1 cellular context compared by ENCODE assay signal in the genomic region with DNA sequence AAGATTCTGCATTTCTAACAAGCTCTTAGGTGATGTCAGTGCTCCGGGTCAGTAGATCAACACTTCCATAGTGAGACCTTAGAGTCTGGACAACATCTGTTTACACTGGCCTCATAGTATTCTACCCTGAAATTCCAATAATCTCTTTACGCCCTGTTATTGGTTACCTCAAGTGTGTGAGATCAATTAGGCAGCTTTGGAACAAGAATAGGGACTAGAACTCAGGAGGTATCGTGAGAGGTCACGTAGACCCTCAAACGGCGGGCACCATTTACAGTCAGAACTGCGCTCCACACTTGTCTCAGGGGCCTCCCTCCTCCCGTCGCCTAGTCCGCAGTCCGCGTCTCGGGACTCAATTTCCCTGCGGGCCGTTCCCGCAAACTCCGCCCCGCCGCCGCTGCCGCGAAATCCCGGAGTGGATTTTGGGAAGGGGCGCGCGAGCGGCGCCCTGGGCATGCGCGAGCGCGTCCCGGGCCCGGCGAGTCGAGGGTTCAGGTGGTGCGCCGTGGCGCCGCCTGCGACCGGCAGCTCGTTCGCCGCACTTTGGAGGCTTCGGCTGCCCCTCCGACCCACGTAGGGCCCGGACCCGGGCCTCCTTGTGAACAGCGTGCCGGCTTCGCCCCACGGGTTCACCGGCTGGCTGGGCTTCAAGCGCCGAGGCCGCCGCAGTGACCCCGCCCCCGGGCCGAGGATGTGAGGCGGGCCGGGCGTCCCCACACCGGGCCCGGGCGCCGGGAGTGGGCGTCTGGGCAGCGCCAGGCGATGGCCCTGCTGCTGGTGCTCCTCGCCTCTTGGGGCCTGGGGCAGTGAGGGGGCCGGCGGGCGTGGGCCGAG.
TF ChIP-seq lines count a peak whose summit lies in the region.

PLEKHA8 (plus strand) TSS at position 498 of the 834 bp plus-strand sequence. CDS start 351 bp downstream, outside the sequence.

TF ChIP-seq in SK-N-SH, 30 proteins besides CTCF, POLR2A, EP300 and RAD21 (continued from another document):
- no peak for TF ChIP-seq TEAD4 (IDR thresholded peaks at IDR 0.05; ENCODE audit: borderline replicate concordance, insufficient read depth)
- 0 out of 2 replicates have a peak, but pooled peaks have one; percentile 14 for TF ChIP-seq NFIC (IDR thresholded peaks at IDR 0.05; ENCODE audit: borderline replicate concordance)
- TF ChIP-seq, protein P1, sequence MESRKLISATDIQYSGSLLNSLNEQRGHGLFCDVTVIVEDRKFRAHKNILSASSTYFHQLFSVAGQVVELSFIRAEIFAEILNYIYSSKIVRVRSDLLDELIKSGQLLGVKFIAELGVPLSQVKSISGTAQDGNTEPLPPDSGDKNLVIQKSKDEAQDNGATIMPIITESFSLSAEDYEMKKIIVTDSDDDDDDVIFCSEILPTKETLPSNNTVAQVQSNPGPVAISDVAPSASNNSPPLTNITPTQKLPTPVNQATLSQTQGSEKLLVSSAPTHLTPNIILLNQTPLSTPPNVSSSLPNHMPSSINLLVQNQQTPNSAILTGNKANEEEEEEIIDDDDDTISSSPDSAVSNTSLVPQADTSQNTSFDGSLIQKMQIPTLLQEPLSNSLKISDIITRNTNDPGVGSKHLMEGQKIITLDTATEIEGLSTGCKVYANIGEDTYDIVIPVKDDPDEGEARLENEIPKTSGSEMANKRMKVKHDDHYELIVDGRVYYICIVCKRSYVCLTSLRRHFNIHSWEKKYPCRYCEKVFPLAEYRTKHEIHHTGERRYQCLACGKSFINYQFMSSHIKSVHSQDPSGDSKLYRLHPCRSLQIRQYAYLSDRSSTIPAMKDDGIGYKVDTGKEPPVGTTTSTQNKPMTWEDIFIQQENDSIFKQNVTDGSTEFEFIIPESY (IDR thresholded peaks at IDR 0.05; ENCODE audit: borderline replicate concordance, low read depth) = peak; percentile 57; the same call in 1 of the 2 replicates
- no peak for TF ChIP-seq USF1 (IDR thresholded peaks at IDR 0.05; ENCODE audit: borderline replicate concordance, low read depth)
- TF ChIP-seq, protein P2, sequence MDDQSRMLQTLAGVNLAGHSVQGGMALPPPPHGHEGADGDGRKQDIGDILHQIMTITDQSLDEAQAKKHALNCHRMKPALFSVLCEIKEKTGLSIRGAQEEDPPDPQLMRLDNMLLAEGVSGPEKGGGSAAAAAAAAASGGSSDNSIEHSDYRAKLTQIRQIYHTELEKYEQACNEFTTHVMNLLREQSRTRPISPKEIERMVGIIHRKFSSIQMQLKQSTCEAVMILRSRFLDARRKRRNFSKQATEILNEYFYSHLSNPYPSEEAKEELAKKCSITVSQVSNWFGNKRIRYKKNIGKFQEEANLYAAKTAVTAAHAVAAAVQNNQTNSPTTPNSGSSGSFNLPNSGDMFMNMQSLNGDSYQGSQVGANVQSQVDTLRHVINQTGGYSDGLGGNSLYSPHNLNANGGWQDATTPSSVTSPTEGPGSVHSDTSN (IDR thresholded peaks at IDR 0.05) = peak; percentile 77
- no peak for TF ChIP-seq SMC3 (IDR thresholded peaks at IDR 0.05; ENCODE audit: low read depth, low read length)
- peak; percentile 93 for TF ChIP-seq CHD2 (IDR thresholded peaks at IDR 0.05; ENCODE audit: low read length, partially characterized antibody)
- peak; percentile 45; the same call in 1 of the 2 replicates for TF ChIP-seq POLR2AphosphoS5 (IDR thresholded peaks at IDR 0.05; ENCODE audit: low read depth, low read length)
- no peak for TF ChIP-seq MEF2A (IDR thresholded peaks at IDR 0.05; ENCODE audit: borderline replicate concordance, low read depth)
- no peak for TF ChIP-seq EZH2phosphoT487 (IDR thresholded peaks at IDR 0.05; ENCODE audit: borderline replicate concordance, low read depth)
- no peak for TF ChIP-seq FOSL2 (IDR thresholded peaks at IDR 0.05; ENCODE audit: borderline replicate concordance, low read depth)
- TF ChIP-seq TAF1 (IDR thresholded peaks at IDR 0.05; ENCODE audit: borderline replicate concordance, low read depth, low read length) = peak; percentile 84
- TF ChIP-seq TCF12 (IDR thresholded peaks at IDR 0.05) = no peak; the same call in 1 of the 2 replicates
- peak; percentile 92 for TF ChIP-seq SIN3A (IDR thresholded peaks at IDR 0.05; ENCODE audit: borderline replicate concordance, low read depth, low read length)
- peak; percentile 97 for TF ChIP-seq NRF1 (IDR thresholded peaks at IDR 0.05; ENCODE audit: low read depth, low read length)
- no peak for TF ChIP-seq FOXM1 (IDR thresholded peaks at IDR 0.05; ENCODE audit: low read depth)
- TF ChIP-seq, protein P3, sequence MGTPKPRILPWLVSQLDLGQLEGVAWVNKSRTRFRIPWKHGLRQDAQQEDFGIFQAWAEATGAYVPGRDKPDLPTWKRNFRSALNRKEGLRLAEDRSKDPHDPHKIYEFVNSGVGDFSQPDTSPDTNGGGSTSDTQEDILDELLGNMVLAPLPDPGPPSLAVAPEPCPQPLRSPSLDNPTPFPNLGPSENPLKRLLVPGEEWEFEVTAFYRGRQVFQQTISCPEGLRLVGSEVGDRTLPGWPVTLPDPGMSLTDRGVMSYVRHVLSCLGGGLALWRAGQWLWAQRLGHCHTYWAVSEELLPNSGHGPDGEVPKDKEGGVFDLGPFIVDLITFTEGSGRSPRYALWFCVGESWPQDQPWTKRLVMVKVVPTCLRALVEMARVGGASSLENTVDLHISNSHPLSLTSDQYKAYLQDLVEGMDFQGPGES (IDR thresholded peaks at IDR 0.05; ENCODE audit: low read depth, low read length) = no peak
